ENCODE assay signal across 14 cellular contexts in the genomic region with DNA sequence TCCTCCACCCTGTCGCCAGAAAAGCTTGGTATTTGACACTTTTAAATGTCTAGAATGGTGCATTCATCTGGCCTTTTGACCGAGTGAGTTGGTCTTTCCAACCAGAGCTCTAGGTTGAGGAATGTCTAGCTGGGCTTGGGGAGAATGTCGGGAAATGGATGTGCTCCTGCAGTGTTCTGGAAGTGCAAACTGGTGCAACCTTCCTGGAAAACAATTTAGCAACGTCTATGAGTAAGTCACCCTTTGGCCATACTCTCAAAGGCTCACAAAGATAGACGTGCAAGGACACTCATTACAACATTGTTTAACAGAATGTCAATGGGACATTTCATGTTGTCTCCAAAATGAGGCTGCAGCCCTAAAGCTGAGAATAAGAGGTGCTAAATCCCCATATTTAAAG.
"Had no signal": no experiment of that assay in that cellular context is flagged by ENCODE, and none has a peak within 500 bp of the region (broad histone marks: within the 10 kb centered on the region; RNA-seq: fewer than 3 reads in every experiment).

No MANE protein-coding gene starts in this region.

- H3K9me3 Mint-ChIP-seq: activated T-helper 17 cell treated with anti-CD3 and anti-CD28 coated beads, Interleukin-2, amount 50 U/mL, for 72 hours; nephron had no signal

- H3K27ac Mint-ChIP-seq: activated T-helper 17 cell treated with anti-CD3 and anti-CD28 coated beads, Interleukin-2, amount 50 U/mL, for 72 hours; nephron had no signal

- H3K36me3 ChIP-seq: cardiac muscle cell, right atrium auricular region, upper lobe of left lung had no signal

- H3K4me3 ChIP-seq: cardiac muscle cell, dorsolateral prefrontal cortex, right atrium auricular region, upper lobe of left lung had no signal

- H3K4me1 ChIP-seq: right atrium auricular region, upper lobe of left lung had no signal

- H3K4me3 Mint-ChIP-seq: activated T-helper 17 cell treated with anti-CD3 and anti-CD28 coated beads, Interleukin-2, amount 50 U/mL, for 72 hours; nephron had no signal

- H3K27ac ChIP-seq: cardiac muscle cell, dorsolateral prefrontal cortex, right atrium auricular region, upper lobe of left lung had no signal

- H3K27me3 ChIP-seq: cardiac muscle cell, dorsolateral prefrontal cortex, right atrium auricular region, upper lobe of left lung had no signal

- DNase-seq: activated CD4-positive, CD25-positive, alpha-beta regulatory T cell treated with anti-CD3 and anti-CD28 coated beads, Interleukin-2, amount 50 U/mL, for 72 hours; activated naive CD4-positive, alpha-beta T cell treated with Interleukin-2 at 50 U/mL for 16 hours; activated T-cell treated with anti-CD3 and anti-CD28 coated beads for 4 hours; dorsolateral prefrontal cortex; foreskin melanocyte; kidney glomerular epithelial cell; nucleus accumbens; stimulated activated naive CD8-positive, alpha-beta T cell treated with anti-CD3 and anti-CD28 coated beads, Interleukin-15, Interleukin-2, amounts not matched to agents 100 U/mL and 50 U/mL, for 24 hours; T-helper 9 cell; upper lobe of left lung had no signal

- H3K27me3 Mint-ChIP-seq: activated T-helper 17 cell treated with anti-CD3 and anti-CD28 coated beads, Interleukin-2, amount 50 U/mL, for 72 hours had no signal

- H3K9me3 ChIP-seq: right atrium auricular region, upper lobe of left lung had no signal
